Comparison of ENCODE assay signal across 11 cellular contexts in genomic region chr1:70504821-70505193, GRCh38.
DNase-seq lines count a peak whose midpoint lies in the region; ATAC-seq, FAIRE-seq and TF ChIP-seq lines count a peak whose summit lies in the region.
"Had no signal": no experiment of that assay in that cellular context is flagged by ENCODE, and none has a peak within 500 bp of the region (broad histone marks: within the 10 kb centered on the region; RNA-seq: fewer than 3 reads in every experiment).

No MANE protein-coding gene starts in this region.

- H3K27me3 ChIP-seq in astrocyte (ENCODE audit: insufficient read depth, low read length) = no peaks in the 10 kb centered on the region
- H3K27me3 ChIP-seq: BLaER1 treated with 17β-estradiol and CSF1 and Interleukin-3, amounts not matched to agents 10 nM and 100 nM had no signal

- no peaks in the 10 kb centered on the region for H3K9me3 Mint-ChIP-seq in activated T-cell treated with anti-CD3 and anti-CD28 coated beads, Interleukin-2, amount 50 U/mL, for 72 hours
- no peaks in the 10 kb centered on the region for H3K9me3 Mint-ChIP-seq in astrocyte (ENCODE audit: unreplicated experiment)

- peaks cover 23% of the 10 kb centered on the region for H3K27me3 Mint-ChIP-seq in activated T-cell treated with anti-CD3 and anti-CD28 coated beads, Interleukin-2, amount 50 U/mL, for 72 hours (ENCODE audit: low read depth)
- H3K27me3 Mint-ChIP-seq in astrocyte (ENCODE audit: low read depth, unreplicated experiment) = no peaks in the 10 kb centered on the region

- H3K79me2 ChIP-seq in astrocyte (ENCODE audit: insufficient read depth, low read length) = no peaks in the 10 kb centered on the region

- ATAC-seq in activated T-cell treated with anti-CD3 and anti-CD28 coated beads, Interleukin-2, amount 50 U/mL, for 72 hours (replicated peaks in 1 of 2) = peak; percentile 40 to 41
- ATAC-seq in HG02885 (IDR thresholded peaks at IDR 0.05; ENCODE audit: poor library complexity, unreplicated experiment) = peak; percentile 29

- TF ChIP-seq CTCF in astrocyte (IDR thresholded peaks at IDR 0.05; ENCODE audit: insufficient read depth, low read depth, low read length) = no peak
- TF ChIP-seq CTCF in D721Med (IDR thresholded peaks at IDR 0.05; ENCODE audit: insufficient read depth, missing control alignments) = no peak

- no peak overlapping the region for H3K4me2 ChIP-seq in astrocyte (ENCODE audit: low read length)
- H3K4me2 ChIP-seq: BLaER1 treated with 17β-estradiol and CSF1 and Interleukin-3, amounts not matched to agents 10 nM and 100 nM had no signal

- H3K4me3 ChIP-seq in astrocyte (ENCODE audit: insufficient read depth, low read depth, low read length) = no peak overlapping the region
- H3K4me3 ChIP-seq: BLaER1 treated with 17β-estradiol and CSF1 and Interleukin-3, amounts not matched to agents 10 nM and 100 nM had no signal

- H3K36me3 ChIP-seq in astrocyte (ENCODE audit: insufficient read depth, low read length) = no peaks in the 10 kb centered on the region
- H3K36me3 ChIP-seq: BLaER1 treated with 17β-estradiol and CSF1 and Interleukin-3, amounts not matched to agents 10 nM and 100 nM had no signal

- H3K9me3 ChIP-seq in astrocyte (ENCODE audit: insufficient read depth, low read depth, low read length) = no peaks in the 10 kb centered on the region
- H3K9me3 ChIP-seq: BLaER1 treated with 17β-estradiol and CSF1 and Interleukin-3, amounts not matched to agents 10 nM and 100 nM had no signal

- no peak overlapping the region for H3K9ac ChIP-seq in astrocyte (ENCODE audit: low read length)
- H3K9ac ChIP-seq: BLaER1 treated with 17β-estradiol and CSF1 and Interleukin-3, amounts not matched to agents 10 nM and 100 nM had no signal

- FAIRE-seq in astrocyte (lab: Jason Lieb, UNC) (no peak), D721Med (lab: Jason Lieb, UNC) (no peak)

- no peak overlapping the region for H3K27ac ChIP-seq in astrocyte (ENCODE audit: low read depth, low read length)
- H3K27ac ChIP-seq: BLaER1 treated with 17β-estradiol and CSF1 and Interleukin-3, amounts not matched to agents 10 nM and 100 nM had no signal

- H3K4me1 Mint-ChIP-seq in activated T-cell treated with anti-CD3 and anti-CD28 coated beads, Interleukin-2, amount 50 U/mL, for 72 hours (ENCODE audit: low read depth) = peaks cover 21% of the 10 kb centered on the region
- peaks cover 34% of the 10 kb centered on the region for H3K4me1 Mint-ChIP-seq in astrocyte (ENCODE audit: low read depth, unreplicated experiment)

- peak overlapping the region in 1 of 2 donors; percentile 3 for H3K4me3 Mint-ChIP-seq in activated T-cell treated with anti-CD3 and anti-CD28 coated beads, Interleukin-2, amount 50 U/mL, for 72 hours
- H3K4me3 Mint-ChIP-seq in astrocyte (ENCODE audit: unreplicated experiment) = no peak overlapping the region

- H4K20me1 ChIP-seq in astrocyte (ENCODE audit: insufficient read depth, low read length) = no peaks in the 10 kb centered on the region
- H4K20me1 ChIP-seq: BLaER1 treated with 17β-estradiol and CSF1 and Interleukin-3, amounts not matched to agents 10 nM and 100 nM had no signal

- H3K4me1 ChIP-seq in astrocyte (ENCODE audit: insufficient read depth, low read length) = peaks cover 7% of the 10 kb centered on the region

- H2AFZ ChIP-seq in astrocyte (ENCODE audit: low read depth, low read length) = no peak overlapping the region

- no peak overlapping the region for H3K27ac Mint-ChIP-seq in activated T-cell treated with anti-CD3 and anti-CD28 coated beads, Interleukin-2, amount 50 U/mL, for 72 hours
- peak overlapping the region; percentile 94 for H3K27ac Mint-ChIP-seq in astrocyte (ENCODE audit: unreplicated experiment)

- DNase-seq in activated T-cell treated with anti-CD3 and anti-CD28 coated beads, Interleukin-2, amount 50 U/mL, for 72 hours = no peak
- no peak for DNase-seq in activated T-cell treated with anti-CD3 and anti-CD28 coated beads, Interleukin-2, amount 50 U/mL, for 1 hour
- peak; percentile 60 for DNase-seq in astrocyte (ENCODE audit: low read depth)
- DNase-seq in T-helper 1 cell = no peak
- DNase-seq in D721Med (ENCODE audit: insufficient read length, low spot score) = no peak
- DNase-seq in central memory CD4-positive, alpha-beta T cell = no peak
- DNase-seq in stimulated activated CD4-positive, alpha-beta T cell treated with anti-CD3 and anti-CD28 coated beads, Interleukin-2, amount 100 ng/mL, for 24 hours = no peak
- DNase-seq: effector memory CD4-positive, alpha-beta T cell; NCI-H526 had no signal

- no peaks in the 10 kb centered on the region for H3K36me3 Mint-ChIP-seq in activated T-cell treated with anti-CD3 and anti-CD28 coated beads, Interleukin-2, amount 50 U/mL, for 72 hours (ENCODE audit: insufficient read depth in 2 of 2)
- H3K36me3 Mint-ChIP-seq in astrocyte (ENCODE audit: low read depth, unreplicated experiment) = no peaks in the 10 kb centered on the region
